1 cellular context compared by ENCODE assay signal in the genomic region with DNA sequence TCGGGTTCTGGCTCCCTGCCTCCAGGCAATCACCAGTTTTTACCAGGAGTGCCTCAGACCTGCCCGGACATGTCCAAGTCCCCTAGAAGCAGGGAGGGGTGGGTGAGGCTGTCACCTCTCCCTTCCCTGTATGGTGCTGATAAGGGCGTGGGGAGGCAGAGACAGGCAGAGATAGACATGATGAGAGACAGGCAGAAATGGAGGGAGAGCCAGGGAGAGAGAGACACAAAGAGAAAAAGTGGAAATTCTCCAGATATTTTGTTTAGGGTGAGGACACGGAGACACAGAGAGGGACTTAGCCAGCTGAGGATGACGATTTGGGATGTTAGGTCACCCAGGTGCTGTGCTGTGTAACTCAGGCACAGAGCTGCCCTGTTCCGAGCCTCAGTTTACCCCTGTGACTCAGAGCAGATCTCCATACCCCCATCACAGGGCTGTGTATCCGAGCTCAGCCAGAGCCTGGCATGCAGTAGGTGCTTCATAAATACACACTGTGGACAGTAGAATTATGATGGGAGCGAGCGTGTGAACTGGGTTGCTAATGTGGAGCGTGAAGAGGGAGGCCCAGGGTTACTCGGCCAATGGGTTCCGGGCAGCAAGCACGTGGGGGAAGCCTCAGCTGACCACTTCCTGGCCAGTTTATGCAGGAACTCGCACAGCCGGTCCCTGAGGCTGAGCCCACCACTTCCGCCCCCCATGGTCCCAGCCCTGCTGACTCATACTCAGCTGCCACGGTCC.
TF ChIP-seq lines count a peak whose summit lies in the region.

No MANE protein-coding gene starts in this region.

TF ChIP-seq in HepG2, 621 proteins besides CTCF, POLR2A, EP300 and RAD21 (continued from another document and continues in another):
- peak; percentile 65 for TF ChIP-seq POGZ (CRISPR knock-in tag; IDR thresholded peaks at IDR 0.05)
- no peak for TF ChIP-seq ZNF777 (CRISPR knock-in tag; IDR thresholded peaks at IDR 0.05)
- no peak for TF ChIP-seq MATR3 (CRISPR knock-in tag; IDR thresholded peaks at IDR 0.05)
- TF ChIP-seq, protein P1, sequence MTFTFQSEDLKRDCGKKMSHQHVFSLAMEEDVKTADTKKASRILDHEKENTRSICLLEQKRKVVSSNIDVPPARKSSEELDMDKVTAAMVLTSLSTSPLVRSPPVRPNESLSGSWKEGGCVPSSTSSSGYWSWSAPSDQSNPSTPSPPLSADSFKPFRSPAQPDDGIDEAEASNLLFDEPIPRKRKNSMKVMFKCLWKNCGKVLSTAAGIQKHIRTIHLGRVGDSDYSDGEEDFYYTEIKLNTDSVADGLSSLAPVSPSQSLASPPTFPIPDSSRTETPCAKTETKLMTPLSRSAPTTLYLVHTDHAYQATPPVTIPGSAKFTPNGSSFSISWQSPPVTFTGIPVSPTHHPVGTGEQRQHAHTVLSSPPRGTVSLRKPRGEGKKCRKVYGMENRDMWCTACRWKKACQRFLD (CRISPR knock-in tag; IDR thresholded peaks at IDR 0.05; ENCODE audit: borderline replicate concordance), result no peak
- peak; percentile 54; the same call in 1 of the 2 replicates for TF ChIP-seq ZNF12 (CRISPR knock-in tag; IDR thresholded peaks at IDR 0.05)
- no peak for TF ChIP-seq ZNF564 (CRISPR knock-in tag; IDR thresholded peaks at IDR 0.05)
- TF ChIP-seq SP2 (CRISPR knock-in tag; IDR thresholded peaks at IDR 0.05), result peak; percentile 46; the same call in 1 of the 2 replicates
- TF ChIP-seq ZNF557 (CRISPR knock-in tag; IDR thresholded peaks at IDR 0.05), result no peak
- TF ChIP-seq, protein P2, sequence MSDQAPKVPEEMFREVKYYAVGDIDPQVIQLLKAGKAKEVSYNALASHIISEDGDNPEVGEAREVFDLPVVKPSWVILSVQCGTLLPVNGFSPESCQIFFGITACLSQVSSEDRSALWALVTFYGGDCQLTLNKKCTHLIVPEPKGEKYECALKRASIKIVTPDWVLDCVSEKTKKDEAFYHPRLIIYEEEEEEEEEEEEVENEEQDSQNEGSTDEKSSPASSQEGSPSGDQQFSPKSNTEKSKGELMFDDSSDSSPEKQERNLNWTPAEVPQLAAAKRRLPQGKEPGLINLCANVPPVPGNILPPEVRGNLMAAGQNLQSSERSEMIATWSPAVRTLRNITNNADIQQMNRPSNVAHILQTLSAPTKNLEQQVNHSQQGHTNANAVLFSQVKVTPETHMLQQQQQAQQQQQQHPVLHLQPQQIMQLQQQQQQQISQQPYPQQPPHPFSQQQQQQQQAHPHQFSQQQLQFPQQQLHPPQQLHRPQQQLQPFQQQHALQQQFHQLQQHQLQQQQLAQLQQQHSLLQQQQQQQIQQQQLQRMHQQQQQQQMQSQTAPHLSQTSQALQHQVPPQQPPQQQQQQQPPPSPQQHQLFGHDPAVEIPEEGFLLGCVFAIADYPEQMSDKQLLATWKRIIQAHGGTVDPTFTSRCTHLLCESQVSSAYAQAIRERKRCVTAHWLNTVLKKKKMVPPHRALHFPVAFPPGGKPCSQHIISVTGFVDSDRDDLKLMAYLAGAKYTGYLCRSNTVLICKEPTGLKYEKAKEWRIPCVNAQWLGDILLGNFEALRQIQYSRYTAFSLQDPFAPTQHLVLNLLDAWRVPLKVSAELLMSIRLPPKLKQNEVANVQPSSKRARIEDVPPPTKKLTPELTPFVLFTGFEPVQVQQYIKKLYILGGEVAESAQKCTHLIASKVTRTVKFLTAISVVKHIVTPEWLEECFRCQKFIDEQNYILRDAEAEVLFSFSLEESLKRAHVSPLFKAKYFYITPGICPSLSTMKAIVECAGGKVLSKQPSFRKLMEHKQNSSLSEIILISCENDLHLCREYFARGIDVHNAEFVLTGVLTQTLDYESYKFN (CRISPR knock-in tag; conservative IDR thresholded peaks at IDR 0.05), result peak; percentile 68
- no peak for TF ChIP-seq SNRNP70 (IDR thresholded peaks at IDR 0.05; ENCODE audit: low read depth, low read length)
- TF ChIP-seq KDM3A (CRISPR knock-in tag; IDR thresholded peaks at IDR 0.05; ENCODE audit: low read depth), result no peak
- TF ChIP-seq, protein P3, sequence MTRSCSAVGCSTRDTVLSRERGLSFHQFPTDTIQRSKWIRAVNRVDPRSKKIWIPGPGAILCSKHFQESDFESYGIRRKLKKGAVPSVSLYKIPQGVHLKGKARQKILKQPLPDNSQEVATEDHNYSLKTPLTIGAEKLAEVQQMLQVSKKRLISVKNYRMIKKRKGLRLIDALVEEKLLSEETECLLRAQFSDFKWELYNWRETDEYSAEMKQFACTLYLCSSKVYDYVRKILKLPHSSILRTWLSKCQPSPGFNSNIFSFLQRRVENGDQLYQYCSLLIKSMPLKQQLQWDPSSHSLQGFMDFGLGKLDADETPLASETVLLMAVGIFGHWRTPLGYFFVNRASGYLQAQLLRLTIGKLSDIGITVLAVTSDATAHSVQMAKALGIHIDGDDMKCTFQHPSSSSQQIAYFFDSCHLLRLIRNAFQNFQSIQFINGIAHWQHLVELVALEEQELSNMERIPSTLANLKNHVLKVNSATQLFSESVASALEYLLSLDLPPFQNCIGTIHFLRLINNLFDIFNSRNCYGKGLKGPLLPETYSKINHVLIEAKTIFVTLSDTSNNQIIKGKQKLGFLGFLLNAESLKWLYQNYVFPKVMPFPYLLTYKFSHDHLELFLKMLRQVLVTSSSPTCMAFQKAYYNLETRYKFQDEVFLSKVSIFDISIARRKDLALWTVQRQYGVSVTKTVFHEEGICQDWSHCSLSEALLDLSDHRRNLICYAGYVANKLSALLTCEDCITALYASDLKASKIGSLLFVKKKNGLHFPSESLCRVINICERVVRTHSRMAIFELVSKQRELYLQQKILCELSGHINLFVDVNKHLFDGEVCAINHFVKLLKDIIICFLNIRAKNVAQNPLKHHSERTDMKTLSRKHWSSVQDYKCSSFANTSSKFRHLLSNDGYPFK (CRISPR knock-in tag; IDR thresholded peaks at IDR 0.05; ENCODE audit: borderline replicate concordance), result no peak; the same call in 1 of the 2 replicates
- TF ChIP-seq ELF3 (CRISPR knock-in tag; IDR thresholded peaks at IDR 0.05), result peak; percentile 94
- TF ChIP-seq ZC3H13 (CRISPR knock-in tag; IDR thresholded peaks at IDR 0.05), result no peak
- TF ChIP-seq, protein P4, sequence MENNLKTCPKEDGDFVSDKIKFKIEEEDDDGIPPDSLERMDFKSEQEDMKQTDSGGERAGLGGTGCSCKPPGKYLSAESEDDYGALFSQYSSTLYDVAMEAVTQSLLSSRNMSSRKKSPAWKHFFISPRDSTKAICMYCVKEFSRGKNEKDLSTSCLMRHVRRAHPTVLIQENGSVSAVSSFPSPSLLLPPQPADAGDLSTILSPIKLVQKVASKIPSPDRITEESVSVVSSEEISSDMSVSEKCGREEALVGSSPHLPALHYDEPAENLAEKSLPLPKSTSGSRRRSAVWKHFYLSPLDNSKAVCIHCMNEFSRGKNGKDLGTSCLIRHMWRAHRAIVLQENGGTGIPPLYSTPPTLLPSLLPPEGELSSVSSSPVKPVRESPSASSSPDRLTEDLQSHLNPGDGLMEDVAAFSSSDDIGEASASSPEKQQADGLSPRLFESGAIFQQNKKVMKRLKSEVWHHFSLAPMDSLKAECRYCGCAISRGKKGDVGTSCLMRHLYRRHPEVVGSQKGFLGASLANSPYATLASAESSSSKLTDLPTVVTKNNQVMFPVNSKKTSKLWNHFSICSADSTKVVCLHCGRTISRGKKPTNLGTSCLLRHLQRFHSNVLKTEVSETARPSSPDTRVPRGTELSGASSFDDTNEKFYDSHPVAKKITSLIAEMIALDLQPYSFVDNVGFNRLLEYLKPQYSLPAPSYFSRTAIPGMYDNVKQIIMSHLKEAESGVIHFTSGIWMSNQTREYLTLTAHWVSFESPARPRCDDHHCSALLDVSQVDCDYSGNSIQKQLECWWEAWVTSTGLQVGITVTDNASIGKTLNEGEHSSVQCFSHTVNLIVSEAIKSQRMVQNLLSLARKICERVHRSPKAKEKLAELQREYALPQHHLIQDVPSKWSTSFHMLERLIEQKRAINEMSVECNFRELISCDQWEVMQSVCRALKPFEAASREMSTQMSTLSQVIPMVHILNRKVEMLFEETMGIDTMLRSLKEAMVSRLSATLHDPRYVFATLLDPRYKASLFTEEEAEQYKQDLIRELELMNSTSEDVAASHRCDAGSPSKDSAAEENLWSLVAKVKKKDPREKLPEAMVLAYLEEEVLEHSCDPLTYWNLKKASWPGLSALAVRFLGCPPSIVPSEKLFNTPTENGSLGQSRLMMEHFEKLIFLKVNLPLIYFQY (CRISPR knock-in tag; IDR thresholded peaks at IDR 0.05; ENCODE audit: borderline replicate concordance), result peak; percentile 78; the same call in 1 of the 2 replicates
- peak; percentile 74; the same call in 1 of the 2 replicates for TF ChIP-seq ZSCAN30 (CRISPR knock-in tag; IDR thresholded peaks at IDR 0.05)
- TF ChIP-seq CAMTA2 (CRISPR knock-in tag; IDR thresholded peaks at IDR 0.05; ENCODE audit: borderline replicate concordance), result peak; percentile 67; the same call in 1 of the 2 replicates
- peak; percentile 18 for TF ChIP-seq RBM39 (IDR thresholded peaks at IDR 0.05; ENCODE audit: low read depth, low read length, poor library complexity, severe bottlenecking)
- TF ChIP-seq MED8 (CRISPR knock-in tag; IDR thresholded peaks at IDR 0.05; ENCODE audit: insufficient replicate concordance), result peak; percentile 89
- TF ChIP-seq PAWR (CRISPR knock-in tag; IDR thresholded peaks at IDR 0.05; ENCODE audit: borderline replicate concordance), result no peak
- TF ChIP-seq ZNF256 (CRISPR knock-in tag; conservative IDR thresholded peaks at IDR 0.05), result no peak
- no peak for TF ChIP-seq ONECUT2 (CRISPR knock-in tag; IDR thresholded peaks at IDR 0.05)
- TF ChIP-seq, protein P5, sequence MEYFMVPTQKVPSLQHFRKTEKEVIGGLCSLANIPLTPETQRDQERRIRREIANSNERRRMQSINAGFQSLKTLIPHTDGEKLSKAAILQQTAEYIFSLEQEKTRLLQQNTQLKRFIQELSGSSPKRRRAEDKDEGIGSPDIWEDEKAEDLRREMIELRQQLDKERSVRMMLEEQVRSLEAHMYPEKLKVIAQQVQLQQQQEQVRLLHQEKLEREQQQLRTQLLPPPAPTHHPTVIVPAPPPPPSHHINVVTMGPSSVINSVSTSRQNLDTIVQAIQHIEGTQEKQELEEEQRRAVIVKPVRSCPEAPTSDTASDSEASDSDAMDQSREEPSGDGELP (IDR thresholded peaks at IDR 0.05; ENCODE audit: borderline replicate concordance, low read depth), result peak; percentile 96
- peak; percentile 63; the same call in 1 of the 2 replicates for TF ChIP-seq ZNF460 (CRISPR knock-in tag; IDR thresholded peaks at IDR 0.05; ENCODE audit: borderline replicate concordance)
- TF ChIP-seq, protein P6, sequence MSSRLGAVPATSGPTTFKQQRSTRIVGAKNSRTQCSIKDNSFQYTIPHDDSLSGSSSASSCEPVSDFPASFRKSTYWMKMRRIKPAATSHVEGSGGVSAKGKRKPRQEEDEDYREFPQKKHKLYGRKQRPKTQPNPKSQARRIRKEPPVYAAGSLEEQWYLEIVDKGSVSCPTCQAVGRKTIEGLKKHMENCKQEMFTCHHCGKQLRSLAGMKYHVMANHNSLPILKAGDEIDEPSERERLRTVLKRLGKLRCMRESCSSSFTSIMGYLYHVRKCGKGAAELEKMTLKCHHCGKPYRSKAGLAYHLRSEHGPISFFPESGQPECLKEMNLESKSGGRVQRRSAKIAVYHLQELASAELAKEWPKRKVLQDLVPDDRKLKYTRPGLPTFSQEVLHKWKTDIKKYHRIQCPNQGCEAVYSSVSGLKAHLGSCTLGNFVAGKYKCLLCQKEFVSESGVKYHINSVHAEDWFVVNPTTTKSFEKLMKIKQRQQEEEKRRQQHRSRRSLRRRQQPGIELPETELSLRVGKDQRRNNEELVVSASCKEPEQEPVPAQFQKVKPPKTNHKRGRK (CRISPR knock-in tag; IDR thresholded peaks at IDR 0.05), result no peak
- 0 out of 2 replicates have a peak, but pooled peaks have one; percentile 23 for TF ChIP-seq ZNF550 (CRISPR knock-in tag; IDR thresholded peaks at IDR 0.05; ENCODE audit: borderline replicate concordance)
- TF ChIP-seq ZBTB1 (CRISPR knock-in tag; IDR thresholded peaks at IDR 0.05; ENCODE audit: borderline replicate concordance), result no peak
- TF ChIP-seq MXD4 (CRISPR knock-in tag; IDR thresholded peaks at IDR 0.05), result peak; percentile 70; the same call in 1 of the 2 replicates
- TF ChIP-seq, protein P7, sequence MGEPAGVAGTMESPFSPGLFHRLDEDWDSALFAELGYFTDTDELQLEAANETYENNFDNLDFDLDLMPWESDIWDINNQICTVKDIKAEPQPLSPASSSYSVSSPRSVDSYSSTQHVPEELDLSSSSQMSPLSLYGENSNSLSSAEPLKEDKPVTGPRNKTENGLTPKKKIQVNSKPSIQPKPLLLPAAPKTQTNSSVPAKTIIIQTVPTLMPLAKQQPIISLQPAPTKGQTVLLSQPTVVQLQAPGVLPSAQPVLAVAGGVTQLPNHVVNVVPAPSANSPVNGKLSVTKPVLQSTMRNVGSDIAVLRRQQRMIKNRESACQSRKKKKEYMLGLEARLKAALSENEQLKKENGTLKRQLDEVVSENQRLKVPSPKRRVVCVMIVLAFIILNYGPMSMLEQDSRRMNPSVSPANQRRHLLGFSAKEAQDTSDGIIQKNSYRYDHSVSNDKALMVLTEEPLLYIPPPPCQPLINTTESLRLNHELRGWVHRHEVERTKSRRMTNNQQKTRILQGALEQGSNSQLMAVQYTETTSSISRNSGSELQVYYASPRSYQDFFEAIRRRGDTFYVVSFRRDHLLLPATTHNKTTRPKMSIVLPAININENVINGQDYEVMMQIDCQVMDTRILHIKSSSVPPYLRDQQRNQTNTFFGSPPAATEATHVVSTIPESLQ (CRISPR knock-in tag; conservative IDR thresholded peaks at IDR 0.05), result no peak
- TF ChIP-seq, protein P8, sequence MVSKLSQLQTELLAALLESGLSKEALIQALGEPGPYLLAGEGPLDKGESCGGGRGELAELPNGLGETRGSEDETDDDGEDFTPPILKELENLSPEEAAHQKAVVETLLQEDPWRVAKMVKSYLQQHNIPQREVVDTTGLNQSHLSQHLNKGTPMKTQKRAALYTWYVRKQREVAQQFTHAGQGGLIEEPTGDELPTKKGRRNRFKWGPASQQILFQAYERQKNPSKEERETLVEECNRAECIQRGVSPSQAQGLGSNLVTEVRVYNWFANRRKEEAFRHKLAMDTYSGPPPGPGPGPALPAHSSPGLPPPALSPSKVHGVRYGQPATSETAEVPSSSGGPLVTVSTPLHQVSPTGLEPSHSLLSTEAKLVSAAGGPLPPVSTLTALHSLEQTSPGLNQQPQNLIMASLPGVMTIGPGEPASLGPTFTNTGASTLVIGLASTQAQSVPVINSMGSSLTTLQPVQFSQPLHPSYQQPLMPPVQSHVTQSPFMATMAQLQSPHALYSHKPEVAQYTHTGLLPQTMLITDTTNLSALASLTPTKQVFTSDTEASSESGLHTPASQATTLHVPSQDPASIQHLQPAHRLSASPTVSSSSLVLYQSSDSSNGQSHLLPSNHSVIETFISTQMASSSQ (IDR thresholded peaks at IDR 0.05; ENCODE audit: low read depth), result peak; percentile 32; the same call in 1 of the 2 replicates
- TF ChIP-seq, protein P8 (CRISPR knock-in tag; IDR thresholded peaks at IDR 0.05; ENCODE audit: borderline replicate concordance), result peak; percentile 59; the same call in 1 of the 2 replicates
- TF ChIP-seq NR3C1 (CRISPR knock-in tag; IDR thresholded peaks at IDR 0.05), result no peak
